Comparison of ENCODE assay signal across 9 cellular contexts in genomic region chr15:71485094-71485693, GRCh38.
DNase-seq lines count a peak whose midpoint lies in the region; ATAC-seq and TF ChIP-seq lines count a peak whose summit lies in the region.
"Had no signal": no experiment of that assay in that cellular context is flagged by ENCODE, and none has a peak within 500 bp of the region (broad histone marks: within the 10 kb centered on the region; RNA-seq: fewer than 3 reads in every experiment).

No MANE protein-coding gene starts in this region.

- no peaks in the 10 kb centered on the region for H3K9me3 ChIP-seq in lower lobe of right lung

- intact Hi-C loops in lower lobe of right lung (cut with DNase I) = no loop called here

- ATAC-seq in lower lobe of right lung (no peak), GM18873 (IDR thresholded peaks at IDR 0.05; ENCODE audit: low FRiP score, unreplicated experiment) (no peak)

- in situ Hi-C loops in astrocyte of the cerebellum (cut with HindIII; ENCODE audit: low sequenced_read_pairs) = no loop called here

- H3K4me3 ChIP-seq in astrocyte of the cerebellum (ENCODE audit: low read depth, low read length) (no peak overlapping the region), lower lobe of right lung (no peak overlapping the region)

- no peak overlapping the region for H3K27ac ChIP-seq in lower lobe of right lung
- H3K27ac ChIP-seq: parathyroid adenoma had no signal

- H3K27me3 ChIP-seq in lower lobe of right lung (ENCODE audit: low read depth) = no peaks in the 10 kb centered on the region

- TF ChIP-seq CTCF in astrocyte of the cerebellum (IDR thresholded peaks at IDR 0.05; ENCODE audit: low read depth, low read length, missing control alignments) (peak; percentile 55), lower lobe of right lung (IDR thresholded peaks at IDR 0.05) (peak; percentile 31)

- H3K4me1 ChIP-seq in lower lobe of right lung = no peaks in the 10 kb centered on the region
- H3K4me1 ChIP-seq: parathyroid adenoma had no signal

- DNase-seq in EH (ENCODE audit: low read depth) = peak; percentile 15
- peak; percentile 48 for DNase-seq in HT-29 (ENCODE audit: low spot score)
- DNase-seq in astrocyte of the cerebellum (ENCODE audit: low read depth) = peak; percentile 5
- no peak for DNase-seq in lower lobe of right lung
- no peak for DNase-seq in C1 segment of cervical spinal cord (lab: John Stamatoyannopoulos, UW)
- DNase-seq in NOMO-1 treated with DMSO at 0.1 percent for 48 hours (lab: John Stamatoyannopoulos, UW; ENCODE audit: unreplicated experiment) = no peak
- no peak for DNase-seq in AG08396 (ENCODE audit: low spot score)

- no peaks in the 10 kb centered on the region for H3K36me3 ChIP-seq in lower lobe of right lung

Comparison
In these comparisons a context has a peak if more than half of its experiments do, and no peak if none do; other contexts are left out.
1. DNase-seq: peak in EH (single experiment), HT-29 (single experiment) and astrocyte of the cerebellum (single experiment); none in lower lobe of right lung (single experiment), C1 segment of cervical spinal cord (0 of 14), NOMO-1 treated with DMSO at 0.1 percent for 48 hours (single experiment) and AG08396 (single experiment).